In genomic region chr15:50685976-50686467, GRCh38 we compare ENCODE assay signal across 8 cellular contexts. TPM values are rescaled to one million over a fixed set of nuclear protein-coding genes. Genes with fewer than 3 reads are reported as not detected.
A peak's percentile ranks its signal among the peaks of the same experiment; 100 is the strongest.
DNase-seq lines count a peak whose midpoint lies in the region; ATAC-seq and TF ChIP-seq lines count a peak whose summit lies in the region.

No MANE protein-coding gene starts in this region.

- intact Hi-C loops in ascending aorta (cut with DNase I) = loop anchor here (1.0 to 2.0 kb wide), 3 partner anchors 11 to 223 kb away; partner anchors contain the start of genes AP4E1 and SPPL2A

- H3K4me3 ChIP-seq in ascending aorta (peak overlapping the region; percentile 71 to 80), iPS DF 6.9 (ENCODE audit: low read length) (peak overlapping the region; percentile 85), skeletal muscle satellite cell (ENCODE audit: low read length) (peak overlapping the region; percentile 82)

- H3K36me3 Mint-ChIP-seq in IgD-negative memory B cell = peaks cover 9% of the 10 kb centered on the region
- peaks cover 23% of the 10 kb centered on the region for H3K36me3 Mint-ChIP-seq in T-helper 1 cell treated with Interleukin-12 subunit alpha and Interleukin-12 subunit beta and Interleukin-4 antibody, amounts not matched to agents 30 μg/mL and 1 μg/mL, for 36 hours (ENCODE audit: low read depth)

- WGBS in iPS DF 6.9 (ENCODE audit: insufficient coverage, insufficient read length) = no CpG with 5 or more reads among the region's 30 CpGs

- peaks cover 29 to 49% (median 45%) of the 10 kb centered on the region in 3 donors for H3K4me1 Mint-ChIP-seq in IgD-negative memory B cell
- H3K4me1 Mint-ChIP-seq in T-helper 1 cell treated with Interleukin-12 subunit alpha and Interleukin-12 subunit beta and Interleukin-4 antibody, amounts not matched to agents 30 μg/mL and 1 μg/mL, for 36 hours (ENCODE audit: low read depth) = peaks cover 41% of the 10 kb centered on the region

- peak; percentile 56 for DNase-seq in ELR (ENCODE audit: low read depth)
- peak in 1 of 2 donors; percentile 71 for DNase-seq in ascending aorta (ENCODE audit: low spot score in 2 of 2)
- peak; percentile 5 for DNase-seq in iPS DF 6.9 (ENCODE audit: low read depth, low spot score)
- no peak for DNase-seq in globus pallidus (ENCODE audit: low spot score)

- peak overlapping the region; percentile 91 to 96 for H3K27ac ChIP-seq in ascending aorta
- no peak overlapping the region for H3K27ac ChIP-seq in iPS DF 6.9 (ENCODE audit: low read length)

- H3K4me1 ChIP-seq in ascending aorta (peaks cover 0 to 21% of the 10 kb centered on the region in 2 donors), iPS DF 6.9 (ENCODE audit: control insufficient read depth, insufficient read depth, low read length) (no peaks in the 10 kb centered on the region; the same call in 1 of the 2 replicates), skeletal muscle satellite cell (ENCODE audit: control insufficient read depth, insufficient read depth, low read length) (peaks cover 24% of the 10 kb centered on the region)

- peak overlapping the region; percentile 96 to 100 (median 99) for H3K27ac Mint-ChIP-seq in IgD-negative memory B cell
- peak overlapping the region; percentile 96 for H3K27ac Mint-ChIP-seq in T-helper 1 cell treated with Interleukin-12 subunit alpha and Interleukin-12 subunit beta and Interleukin-4 antibody, amounts not matched to agents 30 μg/mL and 1 μg/mL, for 36 hours

- H3K9ac ChIP-seq in skeletal muscle satellite cell (ENCODE audit: low read depth, low read length) = peak overlapping the region; percentile 92

- H3K27me3 Mint-ChIP-seq in IgD-negative memory B cell = no peaks in the 10 kb centered on the region
- H3K27me3 Mint-ChIP-seq in T-helper 1 cell treated with Interleukin-12 subunit alpha and Interleukin-12 subunit beta and Interleukin-4 antibody, amounts not matched to agents 30 μg/mL and 1 μg/mL, for 36 hours (ENCODE audit: low read depth) = no peaks in the 10 kb centered on the region

- no peaks in the 10 kb centered on the region for H3K9me3 ChIP-seq in ascending aorta
- H3K9me3 ChIP-seq in iPS DF 6.9 (ENCODE audit: control insufficient read depth, insufficient read depth, low read length) = no peaks in the 10 kb centered on the region
- H3K9me3 ChIP-seq in skeletal muscle satellite cell (replicated peaks; ENCODE audit: low read length) = no peaks in the 10 kb centered on the region

- no peaks in the 10 kb centered on the region for H3K9me3 Mint-ChIP-seq in IgD-negative memory B cell
- H3K9me3 Mint-ChIP-seq in T-helper 1 cell treated with Interleukin-12 subunit alpha and Interleukin-12 subunit beta and Interleukin-4 antibody, amounts not matched to agents 30 μg/mL and 1 μg/mL, for 36 hours = no peaks in the 10 kb centered on the region

- TF ChIP-seq CTCF in ascending aorta (IDR thresholded peaks at IDR 0.05) = no peak

- H3K36me3 ChIP-seq in ascending aorta (peaks cover 0 to 4% of the 10 kb centered on the region in 2 donors), iPS DF 6.9 (ENCODE audit: control insufficient read depth, insufficient read depth, low read length) (no peaks in the 10 kb centered on the region), skeletal muscle satellite cell (ENCODE audit: insufficient read depth, low read length) (peaks cover 8% of the 10 kb centered on the region)

- peak overlapping the region; percentile 98 to 100 (median 98) for H3K4me3 Mint-ChIP-seq in IgD-negative memory B cell
- peak overlapping the region; percentile 99 for H3K4me3 Mint-ChIP-seq in T-helper 1 cell treated with Interleukin-12 subunit alpha and Interleukin-12 subunit beta and Interleukin-4 antibody, amounts not matched to agents 30 μg/mL and 1 μg/mL, for 36 hours

- peak; percentile 56 for ATAC-seq in GM21619 (IDR thresholded peaks at IDR 0.05; ENCODE audit: unreplicated experiment)

- H3K27me3 ChIP-seq in ascending aorta (no peaks in the 10 kb centered on the region), iPS DF 6.9 (ENCODE audit: control insufficient read depth, insufficient read depth, low read length) (no peaks in the 10 kb centered on the region), skeletal muscle satellite cell (ENCODE audit: control insufficient read depth, insufficient read depth, low read length) (no peaks in the 10 kb centered on the region)

- H3K4me2 ChIP-seq in skeletal muscle satellite cell (ENCODE audit: low read length) = peak overlapping the region; percentile 89

RNA-seq across cellular contexts. Expression of gene TRPM7, which starts 0.6 kb away (rescaled TPM):
- polyA plus RNA-seq in IgD-negative memory B cell = 13.8 TPM
- total RNA-seq in ascending aorta = 24.1 TPM
- 39.5 and 56.0 TPM in 2 replicates for total RNA-seq in skeletal muscle satellite cell (2012; rRNA removed)
